In genomic region chr6:89081423-89082322, GRCh38 we compare ENCODE assay signal across 8 cellular contexts. TPM values are rescaled to one million over a fixed set of nuclear protein-coding genes. Genes with fewer than 3 reads are reported as not detected.
DNase-seq lines count a peak whose midpoint lies in the region; ATAC-seq lines count a peak whose summit lies in the region.

No MANE protein-coding gene starts in this region.

- ATAC-seq in natural killer cell treated with Interleukin-12 subunit alpha and Interleukin-12 subunit beta and Interleukin-15 and Interleukin-18, amount 100 ng/mL, for 72 hours, result peak; percentile 83 to 85

- peaks cover 23% of the 10 kb centered on the region for H3K36me3 ChIP-seq in GM23248 (ENCODE audit: low read depth)

- DNase-seq in Daoy (ENCODE audit: low read depth) (peak; percentile 95), GM23248 (peak; percentile 100), LHCN-M2 (ENCODE audit: low read depth) (peak; percentile 95), RPMI7951 (ENCODE audit: low read depth) (peak; percentile 96), fibroblast of peridontal ligament (ENCODE audit: extremely low read depth) (peak; percentile 96)
- DNase-seq in activated T-helper 2 cell treated with anti-CD3 and anti-CD28 coated beads, Interferon-gamma antibody, Interleukin-2, Interleukin-4, amounts not matched to agents 10 μg/mL and 5 μg/mL and 100 μg/mL, durations not matched to agents 14 hours and 24 hours and 36 hours (ENCODE audit: low spot score), result peak; percentile 94
- peak; percentile 98 for DNase-seq in natural killer cell treated with Interleukin-12 subunit alpha and Interleukin-12 subunit beta and Interleukin-15 and Interleukin-18, amount 100 ng/mL, for 72 hours (ENCODE audit: low spot score)
- DNase-seq in stimulated activated naive CD4-positive, alpha-beta T cell treated with Interleukin-2 at 50 U/mL for 16 hours (lab: John Stamatoyannopoulos, UW), result peak; percentile 98

- H3K4me1 ChIP-seq in GM23248 (ENCODE audit: insufficient read depth), result peaks cover 26% of the 10 kb centered on the region

- in situ Hi-C loops in GM23248 (cut with MboI), result no loop called here

- peak overlapping the region; percentile 92 for H3K4me3 Mint-ChIP-seq in activated T-helper 2 cell treated with anti-CD3 and anti-CD28 coated beads, Interferon-gamma antibody, Interleukin-2, Interleukin-4, amounts not matched to agents 10 μg/mL and 5 μg/mL and 100 μg/mL, durations not matched to agents 14 hours and 24 hours and 36 hours (ENCODE audit: low read depth)
- peak overlapping the region; percentile 96 for H3K4me3 Mint-ChIP-seq in natural killer cell treated with Interleukin-12 subunit alpha and Interleukin-12 subunit beta and Interleukin-15 and Interleukin-18, amount 100 ng/mL, for 72 hours

- intact Hi-C loops in activated T-helper 2 cell treated with anti-CD3 and anti-CD28 coated beads, Interferon-gamma antibody, Interleukin-2, Interleukin-4, amounts not matched to agents 10 μg/mL and 5 μg/mL and 100 μg/mL, durations not matched to agents 14 hours and 24 hours and 36 hours (cut with micrococcal nuclease), result loop anchor here (1.0 to 5.0 kb wide), 4 partner anchors 17 to 1927 kb away; partner anchors contain the start of genes MAP3K7 and ZNF292

- WGBS in GM23248 (ENCODE audit: low coverage in 1 of 2, low lambda C conversion rate in 2 of 2, missing lambda C conversion rate in 2 of 2), 2 experiments, result 1% methylated on average over 45 to 64 of the region's 69 CpGs

- H3K27ac ChIP-seq in GM23248, result peak overlapping the region; percentile 99

- peak overlapping the region; percentile 100 for H3K4me3 ChIP-seq in GM23248

- no peaks in the 10 kb centered on the region for H3K9me3 Mint-ChIP-seq in activated T-helper 2 cell treated with anti-CD3 and anti-CD28 coated beads, Interferon-gamma antibody, Interleukin-2, Interleukin-4, amounts not matched to agents 10 μg/mL and 5 μg/mL and 100 μg/mL, durations not matched to agents 14 hours and 24 hours and 36 hours
- no peaks in the 10 kb centered on the region for H3K9me3 Mint-ChIP-seq in natural killer cell treated with Interleukin-12 subunit alpha and Interleukin-12 subunit beta and Interleukin-15 and Interleukin-18, amount 100 ng/mL, for 72 hours

- H3K27ac Mint-ChIP-seq in activated T-helper 2 cell treated with anti-CD3 and anti-CD28 coated beads, Interferon-gamma antibody, Interleukin-2, Interleukin-4, amounts not matched to agents 10 μg/mL and 5 μg/mL and 100 μg/mL, durations not matched to agents 14 hours and 24 hours and 36 hours, result peak overlapping the region; percentile 92
- H3K27ac Mint-ChIP-seq in natural killer cell treated with Interleukin-12 subunit alpha and Interleukin-12 subunit beta and Interleukin-15 and Interleukin-18, amount 100 ng/mL, for 72 hours, result peak overlapping the region; percentile 95 to 97

- H4K20me1 ChIP-seq in GM23248 (ENCODE audit: insufficient read depth), result peaks cover 11% of the 10 kb centered on the region; the same call in 1 of the 2 replicates

- no peaks in the 10 kb centered on the region for H3K27me3 Mint-ChIP-seq in activated T-helper 2 cell treated with anti-CD3 and anti-CD28 coated beads, Interferon-gamma antibody, Interleukin-2, Interleukin-4, amounts not matched to agents 10 μg/mL and 5 μg/mL and 100 μg/mL, durations not matched to agents 14 hours and 24 hours and 36 hours (ENCODE audit: low read depth)
- no peaks in the 10 kb centered on the region for H3K27me3 Mint-ChIP-seq in natural killer cell treated with Interleukin-12 subunit alpha and Interleukin-12 subunit beta and Interleukin-15 and Interleukin-18, amount 100 ng/mL, for 72 hours

- peak overlapping the region; percentile 99 for H3K4me2 ChIP-seq in GM23248 (ENCODE audit: unreplicated experiment)

- H3K4me1 Mint-ChIP-seq in activated T-helper 2 cell treated with anti-CD3 and anti-CD28 coated beads, Interferon-gamma antibody, Interleukin-2, Interleukin-4, amounts not matched to agents 10 μg/mL and 5 μg/mL and 100 μg/mL, durations not matched to agents 14 hours and 24 hours and 36 hours (ENCODE audit: low read depth), result peaks cover 24% of the 10 kb centered on the region
- peaks cover 28 to 50% of the 10 kb centered on the region in 2 donors for H3K4me1 Mint-ChIP-seq in natural killer cell treated with Interleukin-12 subunit alpha and Interleukin-12 subunit beta and Interleukin-15 and Interleukin-18, amount 100 ng/mL, for 72 hours (ENCODE audit: low read depth in 2 of 2)

- no peaks in the 10 kb centered on the region for H3K9me2 ChIP-seq in GM23248 (ENCODE audit: insufficient read depth)

- H3K27me3 ChIP-seq in GM23248 (replicated peaks; ENCODE audit: insufficient read depth), result no peaks in the 10 kb centered on the region

- peaks cover 56% of the 10 kb centered on the region for H3K79me2 ChIP-seq in GM23248 (ENCODE audit: insufficient read depth)

- H3K9ac ChIP-seq in GM23248, result peak overlapping the region; percentile 100

- H3F3A ChIP-seq in GM23248 (ENCODE audit: insufficient read depth), result peaks cover 45% of the 10 kb centered on the region

- no peaks in the 10 kb centered on the region for H3K9me3 ChIP-seq in GM23248 (ENCODE audit: low read depth)

- H3K36me3 Mint-ChIP-seq in activated T-helper 2 cell treated with anti-CD3 and anti-CD28 coated beads, Interferon-gamma antibody, Interleukin-2, Interleukin-4, amounts not matched to agents 10 μg/mL and 5 μg/mL and 100 μg/mL, durations not matched to agents 14 hours and 24 hours and 36 hours (ENCODE audit: low read depth), result peaks cover 44% of the 10 kb centered on the region
- H3K36me3 Mint-ChIP-seq in natural killer cell treated with Interleukin-12 subunit alpha and Interleukin-12 subunit beta and Interleukin-15 and Interleukin-18, amount 100 ng/mL, for 72 hours, result peaks cover 25% of the 10 kb centered on the region

- H2AFZ ChIP-seq in GM23248, result peak overlapping the region; percentile 14; the same call in 1 of the 2 replicates

RNA-seq across cellular contexts. Expression of gene PNRC1, which starts 1.1 kb away (rescaled TPM):
- total RNA-seq in Daoy (2014; rRNA removed; shearing (Covaris generic)), result 9.8 and 14.8 TPM in 2 replicates
- total RNA-seq in GM23248 (2014; rRNA removed; shearing (Covaris generic)), result 51.3 and 57.9 TPM in 2 replicates
- 102 and 103 TPM in 2 replicates for polyA plus RNA-seq in GM23248 (2016; fragmentation: Nextera tagmentation; extraction: Ambion mirVana)
- total RNA-seq in LHCN-M2 (2014; rRNA removed), result 28.7 and 35.6 TPM in 2 replicates
- polyA plus RNA-seq in LHCN-M2 (2012), result 23.4 TPM
- 36.4 and 46.5 TPM in 2 replicates for total RNA-seq in RPMI7951 (2014; rRNA removed; shearing (Covaris generic))
- 60.7 and 66.0 TPM in 2 replicates for total RNA-seq in activated T-helper 2 cell treated with anti-CD3 and anti-CD28 coated beads, Interferon-gamma antibody, Interleukin-2, Interleukin-4, amounts not matched to agents 10 μg/mL and 5 μg/mL and 100 μg/mL, durations not matched to agents 14 hours and 24 hours and 36 hours
- total RNA-seq in natural killer cell treated with Interleukin-12 subunit alpha and Interleukin-12 subunit beta and Interleukin-15 and Interleukin-18, amount 100 ng/mL, for 72 hours, result 100 to 1,000 TPM in 1 of 2 donors, 10 to 100 TPM in 1; 38.2 to 102 TPM

RNA-seq across cellular contexts. Expression of gene SRSF12, which starts 36.2 kb away (rescaled TPM):
- 0.36 and 0.51 TPM in 2 replicates for total RNA-seq in Daoy (2014; rRNA removed; shearing (Covaris generic))
- total RNA-seq in GM23248 (2014; rRNA removed; shearing (Covaris generic)), result under 0.01 and 0.65 TPM in 2 replicates
- polyA plus RNA-seq in GM23248 (2016; fragmentation: Nextera tagmentation; extraction: Ambion mirVana), result 0.59 and 0.60 TPM in 2 replicates
- not detected in 2 replicates for total RNA-seq in LHCN-M2 (2014; rRNA removed)
- polyA plus RNA-seq in LHCN-M2 (2012), result 0.04 TPM
- total RNA-seq in RPMI7951 (2014; rRNA removed; shearing (Covaris generic)), result not detected in 2 replicates
- 0.07 and 0.09 TPM in 2 replicates for total RNA-seq in activated T-helper 2 cell treated with anti-CD3 and anti-CD28 coated beads, Interferon-gamma antibody, Interleukin-2, Interleukin-4, amounts not matched to agents 10 μg/mL and 5 μg/mL and 100 μg/mL, durations not matched to agents 14 hours and 24 hours and 36 hours
- total RNA-seq in natural killer cell treated with Interleukin-12 subunit alpha and Interleukin-12 subunit beta and Interleukin-15 and Interleukin-18, amount 100 ng/mL, for 72 hours, result under 1 TPM; 0.14 to 0.17 TPM

Comparison
In these comparisons a context has a peak if more than half of its experiments do, and no peak if none do; other contexts are left out.
1. Peak in every context shown above with its lines: DNase-seq, ATAC-seq, H3K4me3 ChIP-seq and H3K27ac ChIP-seq.